Comparison of ENCODE assay signal across 14 cellular contexts in the genomic region with DNA sequence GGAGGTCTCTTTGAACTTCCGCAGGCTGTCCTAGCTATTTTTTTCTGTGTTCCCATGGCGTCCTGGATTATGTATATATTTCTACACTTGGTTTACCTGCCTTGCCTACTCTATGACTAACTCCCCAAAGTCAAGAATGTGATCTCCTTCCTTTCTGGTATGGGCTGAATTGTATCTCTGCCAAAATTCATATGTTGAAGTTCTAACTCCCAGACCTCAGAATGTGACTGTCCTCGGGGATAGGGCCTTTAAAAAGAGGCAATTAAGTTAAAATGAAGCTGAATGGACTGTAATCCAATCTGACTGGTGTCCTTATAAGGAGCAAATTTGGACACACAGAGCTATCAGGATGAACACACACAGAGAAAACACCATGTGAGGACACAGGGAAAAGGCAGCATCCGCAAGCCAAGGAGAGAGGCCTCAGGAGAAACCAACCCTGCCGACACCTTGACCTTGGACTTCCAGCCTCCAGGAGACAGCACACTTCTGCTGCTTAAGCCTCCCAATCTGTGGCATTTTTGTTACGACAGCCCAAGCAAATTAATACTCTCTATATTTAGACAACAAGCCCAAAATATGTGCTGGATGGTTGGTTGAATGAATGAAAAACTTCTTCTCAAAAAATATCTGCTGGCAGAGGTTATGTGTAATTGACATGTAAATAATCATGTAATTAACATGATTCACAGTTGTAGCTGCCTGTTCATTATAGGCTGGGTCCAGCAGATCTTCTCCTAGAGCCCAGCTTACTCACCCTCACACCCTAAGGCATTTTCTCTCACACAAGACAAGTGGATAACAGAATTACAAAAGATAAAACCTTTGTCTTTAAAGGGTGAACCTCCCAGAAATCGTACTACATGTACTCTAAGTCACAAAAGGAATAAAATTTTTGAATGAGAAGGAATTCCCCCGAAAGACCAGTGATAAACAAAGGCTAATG.
DNase-seq lines count a peak whose midpoint lies in the region; ATAC-seq, FAIRE-seq and TF ChIP-seq lines count a peak whose summit lies in the region.
"Had no signal": no experiment of that assay in that cellular context is flagged by ENCODE, and none has a peak within 500 bp of the region (broad histone marks: within the 10 kb centered on the region; RNA-seq: fewer than 3 reads in every experiment).

No MANE protein-coding gene starts in this region.

- peak overlapping the region in 6 of 10 donors; percentile 5 to 80 (median 35) for H3K4me3 Mint-ChIP-seq in naive thymus-derived CD8-positive, alpha-beta T cell

- POLR2A ChIA-PET in naive thymus-derived CD8-positive, alpha-beta T cell (lab: Charles Lee) = interaction anchor here (0.8 to 1.7 kb wide), 5 partner anchors 16 to 224 kb away, joined by 3 to 5 read pairs (median 3); partner anchors contain the start of gene RSU1

- H3K9me3 ChIP-seq in heart right ventricle (peaks cover 0 to 14% (median 0%) of the 10 kb centered on the region in 11 donors), colonic mucosa (no peaks in the 10 kb centered on the region), small intestine (ENCODE audit: control insufficient read depth, low read depth) (no peaks in the 10 kb centered on the region)

- H3K4me1 Mint-ChIP-seq in naive thymus-derived CD8-positive, alpha-beta T cell = peaks cover 31 to 80% (median 75%) of the 10 kb centered on the region in 4 donors

- no peak overlapping the region for H3K9ac ChIP-seq in colonic mucosa (ENCODE audit: low read depth in 2 of 2, low read length in 2 of 2)

- 79 to 84% methylated on average over 8 of the region's 8 CpGs for WGBS in heart right ventricle, 2 donors
- WGBS in small intestine, 3 donors = 77 to 80% (median 78%) methylated on average over 8 of the region's 8 CpGs

- H3K36me3 ChIP-seq in heart right ventricle = no peaks in the 10 kb centered on the region
- H3K36me3 ChIP-seq in colonic mucosa = no peaks in the 10 kb centered on the region
- H3K36me3 ChIP-seq in small intestine (ENCODE audit: control insufficient read depth in 2 of 2, insufficient read depth in 2 of 2, low read length in 2 of 2) = no peaks in the 10 kb centered on the region

- H3K4me1 ChIP-seq in heart right ventricle (peaks cover 22 to 73% (median 40%) of the 10 kb centered on the region in 9 donors), colonic mucosa (no peaks in the 10 kb centered on the region), small intestine (ENCODE audit: control insufficient read depth in 2 of 2, insufficient read depth in 1 of 2, low read depth in 1 of 2, low read length in 1 of 2) (peaks cover 0 to 11% of the 10 kb centered on the region in 2 donors)

- no peaks in the 10 kb centered on the region for H3K27me3 Mint-ChIP-seq in naive thymus-derived CD8-positive, alpha-beta T cell

- H3K9me3 Mint-ChIP-seq in naive thymus-derived CD8-positive, alpha-beta T cell = peaks cover 0 to 8% (median 0%) of the 10 kb centered on the region in 9 donors

- DNase-seq in heart right ventricle (no peak), Right ventricle myocardium inferior (ENCODE audit: missing footprints) (no peak), colonic mucosa (no peak), urothelium cell line (ENCODE audit: low spot score) (no peak), small intestine (no peak), D721Med (ENCODE audit: insufficient read length, low spot score) (no peak)
- no peak for DNase-seq in naive thymus-derived CD8-positive, alpha-beta T cell
- no peak for DNase-seq in stimulated activated CD4-positive, alpha-beta T cell treated with anti-CD3 and anti-CD28 coated beads, Interleukin-4, amount 100 ng/mL, for 1 hour
- DNase-seq: activated naive CD4-positive, alpha-beta T cell treated with Interleukin-2 at 50 U/mL for 16 hours; Calu3; cortex of kidney; MM.1S; RPMI8226 had no signal

- H3K27ac ChIP-seq in heart right ventricle (peak overlapping the region; percentile 41 to 83 (median 75)), colonic mucosa (peak overlapping the region; percentile 37), small intestine (ENCODE audit: low read depth in 1 of 2, low read length in 1 of 2) (peak overlapping the region in 1 of 2 donors; percentile 78)

- intact Hi-C loops in heart right ventricle (cut with DNase I) = loop anchor here in 4 of 10 donors (5.0 to 10.0 kb wide), 3 partner anchors 219 to 226 kb away; partner anchors contain the start of gene VIM (in 3 of the 4)
- intact Hi-C loops in Right ventricle myocardium inferior (cut with DNase I) = loop anchor here (5.0 kb wide), 1 partner anchor 226 kb away; no protein-coding TSS in a partner anchor
- intact Hi-C loops in colonic mucosa (cut with DNase I) = no loop called here

- TF ChIP-seq CTCF in heart right ventricle (IDR thresholded peaks at IDR 0.05) = no peak
- TF ChIP-seq CTCF in colonic mucosa (IDR thresholded peaks at IDR 0.05) = no peak
- TF ChIP-seq CTCF in D721Med (IDR thresholded peaks at IDR 0.05; ENCODE audit: insufficient read depth, missing control alignments) = no peak

- H3K27me3 ChIP-seq in heart right ventricle (no peaks in the 10 kb centered on the region), colonic mucosa (no peaks in the 10 kb centered on the region), small intestine (ENCODE audit: control insufficient read depth in 2 of 2, insufficient read depth in 2 of 2, low read length in 2 of 2) (no peaks in the 10 kb centered on the region)

- H3K4me3 ChIP-seq in heart right ventricle = no peak overlapping the region
- no peak overlapping the region for H3K4me3 ChIP-seq in colonic mucosa
- no peak overlapping the region for H3K4me3 ChIP-seq in small intestine (ENCODE audit: low read depth in 1 of 2, low read length in 2 of 2)

- H3K27ac Mint-ChIP-seq in naive thymus-derived CD8-positive, alpha-beta T cell = peak overlapping the region; percentile 87 to 97 (median 92)

- H3K36me3 Mint-ChIP-seq in naive thymus-derived CD8-positive, alpha-beta T cell = no peaks in the 10 kb centered on the region

- FAIRE-seq in urothelium cell line (lab: Jason Lieb, UNC) (peak; percentile 65), small intestine (lab: Jason Lieb, UNC) (no peak), D721Med (lab: Jason Lieb, UNC) (no peak)
- FAIRE-seq: A204.1 had no signal

- ATAC-seq in heart right ventricle (no peak), Right ventricle myocardium inferior (no peak)
- peak in 1 of 2 donors; percentile 3 for ATAC-seq in naive thymus-derived CD8-positive, alpha-beta T cell
